Comparison of ENCODE assay signal across 1 cellular context in the genomic region with DNA sequence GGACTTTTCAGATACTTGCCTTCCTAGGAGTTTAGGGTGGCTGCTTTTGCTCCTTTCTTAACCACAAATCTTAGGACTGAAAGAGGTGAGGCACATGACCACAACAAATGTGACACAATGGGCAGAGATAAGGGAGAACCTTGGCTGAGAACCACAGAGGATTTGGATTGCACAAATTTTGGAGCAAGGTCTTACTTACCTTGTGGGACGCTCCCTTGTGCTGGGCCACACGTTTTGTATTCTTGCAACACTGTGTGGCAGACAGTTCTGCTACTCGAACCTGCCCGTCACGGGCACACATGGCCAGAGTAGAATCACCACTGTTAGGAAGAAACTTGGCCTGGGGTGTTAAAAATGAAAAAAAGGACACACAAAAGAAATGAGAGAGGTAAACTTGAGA.
TF ChIP-seq lines count a peak whose summit lies in the region.

No MANE protein-coding gene starts in this region.

TF ChIP-seq in WTC11, 78 proteins besides CTCF, POLR2A, EP300 and RAD21 (continued from another document):
- TF ChIP-seq, protein P1, sequence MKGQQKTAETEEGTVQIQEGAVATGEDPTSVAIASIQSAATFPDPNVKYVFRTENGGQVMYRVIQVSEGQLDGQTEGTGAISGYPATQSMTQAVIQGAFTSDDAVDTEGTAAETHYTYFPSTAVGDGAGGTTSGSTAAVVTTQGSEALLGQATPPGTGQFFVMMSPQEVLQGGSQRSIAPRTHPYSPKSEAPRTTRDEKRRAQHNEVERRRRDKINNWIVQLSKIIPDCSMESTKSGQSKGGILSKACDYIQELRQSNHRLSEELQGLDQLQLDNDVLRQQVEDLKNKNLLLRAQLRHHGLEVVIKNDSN (CRISPR knock-in tag; IDR thresholded peaks at IDR 0.05) = no peak
- TF ChIP-seq, protein P2, sequence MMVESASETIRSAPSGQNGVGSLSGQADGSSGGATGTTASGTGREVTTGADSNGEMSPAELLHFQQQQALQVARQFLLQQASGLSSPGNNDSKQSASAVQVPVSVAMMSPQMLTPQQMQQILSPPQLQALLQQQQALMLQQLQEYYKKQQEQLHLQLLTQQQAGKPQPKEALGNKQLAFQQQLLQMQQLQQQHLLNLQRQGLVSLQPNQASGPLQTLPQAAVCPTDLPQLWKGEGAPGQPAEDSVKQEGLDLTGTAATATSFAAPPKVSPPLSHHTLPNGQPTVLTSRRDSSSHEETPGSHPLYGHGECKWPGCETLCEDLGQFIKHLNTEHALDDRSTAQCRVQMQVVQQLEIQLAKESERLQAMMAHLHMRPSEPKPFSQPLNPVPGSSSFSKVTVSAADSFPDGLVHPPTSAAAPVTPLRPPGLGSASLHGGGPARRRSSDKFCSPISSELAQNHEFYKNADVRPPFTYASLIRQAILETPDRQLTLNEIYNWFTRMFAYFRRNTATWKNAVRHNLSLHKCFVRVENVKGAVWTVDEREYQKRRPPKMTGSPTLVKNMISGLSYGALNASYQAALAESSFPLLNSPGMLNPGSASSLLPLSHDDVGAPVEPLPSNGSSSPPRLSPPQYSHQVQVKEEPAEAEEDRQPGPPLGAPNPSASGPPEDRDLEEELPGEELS (CRISPR knock-in tag; IDR thresholded peaks at IDR 0.05) = no peak
- TF ChIP-seq PRRX2 (CRISPR knock-in tag; IDR thresholded peaks at IDR 0.05) = no peak
- TF ChIP-seq GTF2I (CRISPR knock-in tag; conservative IDR thresholded peaks at IDR 0.05) = no peak
- TF ChIP-seq FOXK1 (CRISPR knock-in tag; IDR thresholded peaks at IDR 0.05) = no peak
- TF ChIP-seq RORB (CRISPR knock-in tag; IDR thresholded peaks at IDR 0.05) = no peak
- TF ChIP-seq HMGA2 (CRISPR knock-in tag; IDR thresholded peaks at IDR 0.05) = no peak
- TF ChIP-seq ZNF317 (CRISPR knock-in tag; IDR thresholded peaks at IDR 0.05; ENCODE audit: borderline replicate concordance, low read depth) = no peak
- TF ChIP-seq, protein P3, sequence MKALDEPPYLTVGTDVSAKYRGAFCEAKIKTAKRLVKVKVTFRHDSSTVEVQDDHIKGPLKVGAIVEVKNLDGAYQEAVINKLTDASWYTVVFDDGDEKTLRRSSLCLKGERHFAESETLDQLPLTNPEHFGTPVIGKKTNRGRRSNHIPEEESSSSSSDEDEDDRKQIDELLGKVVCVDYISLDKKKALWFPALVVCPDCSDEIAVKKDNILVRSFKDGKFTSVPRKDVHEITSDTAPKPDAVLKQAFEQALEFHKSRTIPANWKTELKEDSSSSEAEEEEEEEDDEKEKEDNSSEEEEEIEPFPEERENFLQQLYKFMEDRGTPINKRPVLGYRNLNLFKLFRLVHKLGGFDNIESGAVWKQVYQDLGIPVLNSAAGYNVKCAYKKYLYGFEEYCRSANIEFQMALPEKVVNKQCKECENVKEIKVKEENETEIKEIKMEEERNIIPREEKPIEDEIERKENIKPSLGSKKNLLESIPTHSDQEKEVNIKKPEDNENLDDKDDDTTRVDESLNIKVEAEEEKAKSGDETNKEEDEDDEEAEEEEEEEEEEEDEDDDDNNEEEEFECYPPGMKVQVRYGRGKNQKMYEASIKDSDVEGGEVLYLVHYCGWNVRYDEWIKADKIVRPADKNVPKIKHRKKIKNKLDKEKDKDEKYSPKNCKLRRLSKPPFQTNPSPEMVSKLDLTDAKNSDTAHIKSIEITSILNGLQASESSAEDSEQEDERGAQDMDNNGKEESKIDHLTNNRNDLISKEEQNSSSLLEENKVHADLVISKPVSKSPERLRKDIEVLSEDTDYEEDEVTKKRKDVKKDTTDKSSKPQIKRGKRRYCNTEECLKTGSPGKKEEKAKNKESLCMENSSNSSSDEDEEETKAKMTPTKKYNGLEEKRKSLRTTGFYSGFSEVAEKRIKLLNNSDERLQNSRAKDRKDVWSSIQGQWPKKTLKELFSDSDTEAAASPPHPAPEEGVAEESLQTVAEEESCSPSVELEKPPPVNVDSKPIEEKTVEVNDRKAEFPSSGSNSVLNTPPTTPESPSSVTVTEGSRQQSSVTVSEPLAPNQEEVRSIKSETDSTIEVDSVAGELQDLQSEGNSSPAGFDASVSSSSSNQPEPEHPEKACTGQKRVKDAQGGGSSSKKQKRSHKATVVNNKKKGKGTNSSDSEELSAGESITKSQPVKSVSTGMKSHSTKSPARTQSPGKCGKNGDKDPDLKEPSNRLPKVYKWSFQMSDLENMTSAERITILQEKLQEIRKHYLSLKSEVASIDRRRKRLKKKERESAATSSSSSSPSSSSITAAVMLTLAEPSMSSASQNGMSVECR (CRISPR knock-in tag; IDR thresholded peaks at IDR 0.05; ENCODE audit: borderline replicate concordance) = no peak
- TF ChIP-seq RELA (CRISPR knock-in tag; IDR thresholded peaks at IDR 0.05; ENCODE audit: borderline replicate concordance) = no peak
- TF ChIP-seq, protein P4, sequence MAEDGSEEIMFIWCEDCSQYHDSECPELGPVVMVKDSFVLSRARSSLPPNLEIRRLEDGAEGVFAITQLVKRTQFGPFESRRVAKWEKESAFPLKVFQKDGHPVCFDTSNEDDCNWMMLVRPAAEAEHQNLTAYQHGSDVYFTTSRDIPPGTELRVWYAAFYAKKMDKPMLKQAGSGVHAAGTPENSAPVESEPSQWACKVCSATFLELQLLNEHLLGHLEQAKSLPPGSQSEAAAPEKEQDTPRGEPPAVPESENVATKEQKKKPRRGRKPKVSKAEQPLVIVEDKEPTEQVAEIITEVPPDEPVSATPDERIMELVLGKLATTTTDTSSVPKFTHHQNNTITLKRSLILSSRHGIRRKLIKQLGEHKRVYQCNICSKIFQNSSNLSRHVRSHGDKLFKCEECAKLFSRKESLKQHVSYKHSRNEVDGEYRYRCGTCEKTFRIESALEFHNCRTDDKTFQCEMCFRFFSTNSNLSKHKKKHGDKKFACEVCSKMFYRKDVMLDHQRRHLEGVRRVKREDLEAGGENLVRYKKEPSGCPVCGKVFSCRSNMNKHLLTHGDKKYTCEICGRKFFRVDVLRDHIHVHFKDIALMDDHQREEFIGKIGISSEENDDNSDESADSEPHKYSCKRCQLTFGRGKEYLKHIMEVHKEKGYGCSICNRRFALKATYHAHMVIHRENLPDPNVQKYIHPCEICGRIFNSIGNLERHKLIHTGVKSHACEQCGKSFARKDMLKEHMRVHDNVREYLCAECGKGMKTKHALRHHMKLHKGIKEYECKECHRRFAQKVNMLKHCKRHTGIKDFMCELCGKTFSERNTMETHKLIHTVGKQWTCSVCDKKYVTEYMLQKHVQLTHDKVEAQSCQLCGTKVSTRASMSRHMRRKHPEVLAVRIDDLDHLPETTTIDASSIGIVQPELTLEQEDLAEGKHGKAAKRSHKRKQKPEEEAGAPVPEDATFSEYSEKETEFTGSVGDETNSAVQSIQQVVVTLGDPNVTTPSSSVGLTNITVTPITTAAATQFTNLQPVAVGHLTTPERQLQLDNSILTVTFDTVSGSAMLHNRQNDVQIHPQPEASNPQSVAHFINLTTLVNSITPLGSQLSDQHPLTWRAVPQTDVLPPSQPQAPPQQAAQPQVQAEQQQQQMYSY (CRISPR knock-in tag; IDR thresholded peaks at IDR 0.05) = no peak
- no peak for TF ChIP-seq FOXP1 (CRISPR knock-in tag; IDR thresholded peaks at IDR 0.05; ENCODE audit: borderline replicate concordance)
- TF ChIP-seq, protein P5, sequence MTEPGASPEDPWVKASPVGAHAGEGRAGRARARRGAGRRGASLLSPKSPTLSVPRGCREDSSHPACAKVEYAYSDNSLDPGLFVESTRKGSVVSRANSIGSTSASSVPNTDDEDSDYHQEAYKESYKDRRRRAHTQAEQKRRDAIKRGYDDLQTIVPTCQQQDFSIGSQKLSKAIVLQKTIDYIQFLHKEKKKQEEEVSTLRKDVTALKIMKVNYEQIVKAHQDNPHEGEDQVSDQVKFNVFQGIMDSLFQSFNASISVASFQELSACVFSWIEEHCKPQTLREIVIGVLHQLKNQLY (CRISPR knock-in tag; IDR thresholded peaks at IDR 0.05) = no peak
